ENCODE assay signal across 8 cellular contexts in the genomic region with DNA sequence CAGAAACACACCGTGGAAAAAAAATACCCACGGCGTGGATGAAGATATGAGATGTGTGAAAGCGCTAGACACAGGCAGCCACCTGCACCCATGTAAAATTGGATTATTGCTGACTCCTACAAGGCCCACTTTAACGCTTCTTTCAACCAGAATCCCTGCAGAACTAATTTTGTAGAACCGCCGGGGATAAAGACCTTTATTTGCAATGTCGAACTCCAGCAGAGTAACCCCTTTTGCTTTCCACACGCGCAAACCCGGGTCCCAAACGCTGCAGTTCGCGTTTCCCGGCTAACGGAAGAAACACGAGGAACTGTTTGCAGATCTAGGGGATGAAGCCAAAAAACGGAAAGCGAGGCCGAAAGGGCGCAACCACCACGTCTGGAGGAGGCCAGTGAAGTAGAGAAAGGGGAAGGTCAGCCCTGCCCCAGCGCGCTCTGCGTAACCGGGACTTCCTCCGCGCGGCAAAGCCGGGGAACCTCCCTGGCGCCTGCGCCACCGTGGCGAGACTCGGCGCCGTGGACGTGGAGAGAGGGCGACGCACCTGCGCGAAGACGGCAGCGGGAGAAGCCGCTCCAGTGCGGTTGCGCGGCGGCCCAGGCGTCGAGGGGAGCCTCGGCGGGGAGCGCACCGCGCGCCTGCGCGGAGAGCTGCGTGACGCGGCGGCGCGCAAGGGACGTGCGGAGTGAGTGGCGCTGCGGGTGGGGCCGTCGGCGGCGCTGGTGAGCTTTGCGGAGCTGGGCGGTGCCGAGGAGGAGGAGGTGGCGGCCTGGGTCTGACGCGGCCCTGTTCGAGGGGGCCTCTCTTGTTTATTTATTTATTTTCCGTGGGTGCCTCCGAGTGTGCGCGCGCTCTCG. TPM values are rescaled to one million over a fixed set of nuclear protein-coding genes. Genes with fewer than 3 reads are reported as not detected.
A peak's percentile ranks its signal among the peaks of the same experiment; 100 is the strongest.
DNase-seq lines count a peak whose midpoint lies in the region; ATAC-seq and TF ChIP-seq lines count a peak whose summit lies in the region.

Gene PPP1CB (plus strand): TSS at position 729 of the 854 bp plus-strand sequence. CDS start 295 bp downstream, outside the sequence.

- ATAC-seq in HG02763 (IDR thresholded peaks at IDR 0.05; ENCODE audit: unreplicated experiment): peak; percentile 86
- peak; percentile 92 for ATAC-seq in activated naive CD8-positive, alpha-beta T cell treated with anti-CD3 and anti-CD28 coated beads, Interleukin-2, amount 50 U/mL, for 24 hours

- H3K27me3 ChIP-seq in cardiac muscle cell: no peaks in the 10 kb centered on the region

- TF ChIP-seq CTCF in GM12874 (IDR thresholded peaks at IDR 0.05; ENCODE audit: insufficient read depth, low read depth, low read length) (peak; percentile 40), cardiac muscle cell (IDR thresholded peaks at IDR 0.05; ENCODE audit: low read depth, low read length) (peak; percentile 30), type B pancreatic cell (conservative IDR thresholded peaks at IDR 0.05) (peak; percentile 37)

- H3K27ac Mint-ChIP-seq in activated naive CD8-positive, alpha-beta T cell treated with anti-CD3 and anti-CD28 coated beads, Interleukin-2, amount 50 U/mL, for 24 hours: peak within 1 kb of the TSS; percentile 95
- peak within 1 kb of the TSS; percentile 96 for H3K27ac Mint-ChIP-seq in type B pancreatic cell

- peaks cover 22% of the 10 kb centered on the region for H3K36me3 Mint-ChIP-seq in activated naive CD8-positive, alpha-beta T cell treated with anti-CD3 and anti-CD28 coated beads, Interleukin-2, amount 50 U/mL, for 24 hours (ENCODE audit: low read depth)
- H3K36me3 Mint-ChIP-seq in type B pancreatic cell: peaks cover 3% of the 10 kb centered on the region

- DNase-seq in NCI-H1417 (lab: John Stamatoyannopoulos, UW) (peak; percentile 98 to 99 (median 99)), SW 1271 (lab: John Stamatoyannopoulos, UW) (peak; percentile 94 to 95), cardiac muscle cell (ENCODE audit: low read depth in 1 of 2, low spot score in 1 of 2) (peak; percentile 97 to 98), pons (ENCODE audit: low spot score) (peak; percentile 94), type B pancreatic cell (ENCODE audit: extremely low spot score, unreplicated experiment) (peak; percentile 97)
- DNase-seq in activated naive CD8-positive, alpha-beta T cell treated with anti-CD3 and anti-CD28 coated beads, Interleukin-2, amount 50 U/mL, for 24 hours: peak; percentile 94

- H3K9me3 Mint-ChIP-seq in activated naive CD8-positive, alpha-beta T cell treated with anti-CD3 and anti-CD28 coated beads, Interleukin-2, amount 50 U/mL, for 24 hours: no peaks in the 10 kb centered on the region
- no peaks in the 10 kb centered on the region for H3K9me3 Mint-ChIP-seq in type B pancreatic cell

- no peaks in the 10 kb centered on the region for H3K27me3 Mint-ChIP-seq in activated naive CD8-positive, alpha-beta T cell treated with anti-CD3 and anti-CD28 coated beads, Interleukin-2, amount 50 U/mL, for 24 hours
- H3K27me3 Mint-ChIP-seq in type B pancreatic cell: no peaks in the 10 kb centered on the region

- H3K36me3 ChIP-seq in cardiac muscle cell: no peaks in the 10 kb centered on the region

- peak within 1 kb of the TSS; percentile 96 for H3K4me3 Mint-ChIP-seq in activated naive CD8-positive, alpha-beta T cell treated with anti-CD3 and anti-CD28 coated beads, Interleukin-2, amount 50 U/mL, for 24 hours
- H3K4me3 Mint-ChIP-seq in type B pancreatic cell: peak within 1 kb of the TSS; percentile 95

- H3K4me1 ChIP-seq in cardiac muscle cell (ENCODE audit: low read depth): peaks cover 32% of the 10 kb centered on the region

- H3K4me3 ChIP-seq in cardiac muscle cell: peak within 1 kb of the TSS; percentile 85

- peak within 1 kb of the TSS; percentile 98 for H3K27ac ChIP-seq in cardiac muscle cell

- H3K9me3 ChIP-seq in cardiac muscle cell (ENCODE audit: low read depth): no peaks in the 10 kb centered on the region

- peaks cover 61% of the 10 kb centered on the region for H3K4me1 Mint-ChIP-seq in activated naive CD8-positive, alpha-beta T cell treated with anti-CD3 and anti-CD28 coated beads, Interleukin-2, amount 50 U/mL, for 24 hours
- H3K4me1 Mint-ChIP-seq in type B pancreatic cell (ENCODE audit: unreplicated experiment): peaks cover 30% of the 10 kb centered on the region

RNA-seq across cellular contexts. Expression of gene PPP1CB, which starts in this region (rescaled TPM):
- 131 and 161 TPM in 2 replicates for total RNA-seq in cardiac muscle cell
- 140 and 198 TPM in 2 replicates for polyA plus RNA-seq in cardiac muscle cell
- total RNA-seq in type B pancreatic cell (ENCODE audit: low replicate concordance): 222 and 227 TPM in 2 replicates

Comparison
In these comparisons a context has a peak if more than half of its experiments do, and no peak if none do; other contexts are left out.
1. Peak in every context shown above with its lines: DNase-seq, ATAC-seq, H3K4me3 ChIP-seq and H3K27ac ChIP-seq.